In genomic region chr20:33811763-33812672, GRCh38 we compare ENCODE assay signal across 8 cellular contexts. TPM values are rescaled to one million over a fixed set of nuclear protein-coding genes. Genes with fewer than 3 reads are reported as not detected.
DNase-seq lines count a peak whose midpoint lies in the region; ATAC-seq and TF ChIP-seq lines count a peak whose summit lies in the region.

No MANE protein-coding gene starts in this region.

- peak overlapping the region; percentile 85 for H3K4me3 ChIP-seq in endodermal cell (ENCODE audit: low read length)
- H3K4me3 ChIP-seq in mononuclear cell (ENCODE audit: low read length), result peak overlapping the region; percentile 97

- H3K27me3 ChIP-seq in endodermal cell (ENCODE audit: control insufficient read depth, insufficient read depth, low read length, poor library complexity, severe bottlenecking), result no peaks in the 10 kb centered on the region
- no peaks in the 10 kb centered on the region for H3K27me3 ChIP-seq in mononuclear cell (ENCODE audit: insufficient read depth, low read length)

- H3K27me3 Mint-ChIP-seq in endodermal cell (ENCODE audit: insufficient read depth), result no peaks in the 10 kb centered on the region
- no peaks in the 10 kb centered on the region for H3K27me3 Mint-ChIP-seq in stimulated activated naive CD8-positive, alpha-beta T cell treated with anti-CD3 and anti-CD28 coated beads, Interleukin-15, Interleukin-2, amounts not matched to agents 100 ng/mL and 50 ng/mL, for 24 hours

- WGBS in endodermal cell (ENCODE audit: insufficient coverage in 1 of 2, insufficient read length in 1 of 2), 2 experiments, result 3 to 5% methylated on average over 25 of the region's 25 CpGs

- no peak for TF ChIP-seq CTCF in endodermal cell (conservative IDR thresholded peaks at IDR 0.05)

- H3K4me1 Mint-ChIP-seq in endodermal cell, result peaks cover 30% of the 10 kb centered on the region
- H3K4me1 Mint-ChIP-seq in stimulated activated naive CD8-positive, alpha-beta T cell treated with anti-CD3 and anti-CD28 coated beads, Interleukin-15, Interleukin-2, amounts not matched to agents 100 ng/mL and 50 ng/mL, for 24 hours (ENCODE audit: low read depth), result peaks cover 57% of the 10 kb centered on the region

- H3K9me3 ChIP-seq in endodermal cell (ENCODE audit: control insufficient read depth, low read length) (no peaks in the 10 kb centered on the region), mononuclear cell (ENCODE audit: low read depth, low read length) (no peaks in the 10 kb centered on the region)

- H3K4me3 Mint-ChIP-seq in endodermal cell, result peak overlapping the region; percentile 97
- peak overlapping the region; percentile 96 for H3K4me3 Mint-ChIP-seq in stimulated activated naive CD8-positive, alpha-beta T cell treated with anti-CD3 and anti-CD28 coated beads, Interleukin-15, Interleukin-2, amounts not matched to agents 100 ng/mL and 50 ng/mL, for 24 hours

- H3K36me3 Mint-ChIP-seq in endodermal cell (ENCODE audit: low read depth), result peaks cover 15% of the 10 kb centered on the region
- H3K36me3 Mint-ChIP-seq in stimulated activated naive CD8-positive, alpha-beta T cell treated with anti-CD3 and anti-CD28 coated beads, Interleukin-15, Interleukin-2, amounts not matched to agents 100 ng/mL and 50 ng/mL, for 24 hours (ENCODE audit: low read depth), result peaks cover 42% of the 10 kb centered on the region

- peak overlapping the region; percentile 33 for H3K27ac ChIP-seq in endodermal cell (ENCODE audit: low read depth, low read length)

- ATAC-seq in HG03378 (IDR thresholded peaks at IDR 0.05; ENCODE audit: unreplicated experiment), result no peak

- peak; percentile 41 for DNase-seq in activated naive CD4-positive, alpha-beta T cell treated with Interleukin-2 at 50 U/mL for 16 hours
- DNase-seq in activated naive CD4-positive, alpha-beta T cell treated with anti-CD3 and anti-CD28 coated beads, Interleukin-2, amount 50 U/mL, for 16 hours, result no peak
- DNase-seq in LHCN-M2 (ENCODE audit: low read depth) (peak; percentile 81), endodermal cell (peak; percentile 72)
- DNase-seq in activated CD4-positive, alpha-beta T cell treated with anti-CD3 and anti-CD28 coated beads for 48 hours, result peak; percentile 57

- H3K9ac ChIP-seq in endodermal cell (ENCODE audit: extremely low read depth, low read length, poor library complexity, severe bottlenecking), result peak overlapping the region; percentile 81

- peak overlapping the region; percentile 93 for H3K27ac Mint-ChIP-seq in endodermal cell
- peak overlapping the region; percentile 100 for H3K27ac Mint-ChIP-seq in stimulated activated naive CD8-positive, alpha-beta T cell treated with anti-CD3 and anti-CD28 coated beads, Interleukin-15, Interleukin-2, amounts not matched to agents 100 ng/mL and 50 ng/mL, for 24 hours

- H3K36me3 ChIP-seq in endodermal cell (ENCODE audit: control insufficient read depth, insufficient read depth, low read length), result peaks cover 11% of the 10 kb centered on the region

- H3K9me3 Mint-ChIP-seq in endodermal cell, result no peaks in the 10 kb centered on the region
- H3K9me3 Mint-ChIP-seq in stimulated activated naive CD8-positive, alpha-beta T cell treated with anti-CD3 and anti-CD28 coated beads, Interleukin-15, Interleukin-2, amounts not matched to agents 100 ng/mL and 50 ng/mL, for 24 hours, result no peaks in the 10 kb centered on the region

- peaks cover 6% of the 10 kb centered on the region for H3K4me1 ChIP-seq in endodermal cell (ENCODE audit: control insufficient read depth, insufficient read depth, low read length)
- peaks cover 56% of the 10 kb centered on the region for H3K4me1 ChIP-seq in mononuclear cell (ENCODE audit: insufficient read depth, low read length)

RNA-seq across cellular contexts. Expression of gene CHMP4B, which starts 0.9 kb away (rescaled TPM):
- 41.9 and 52.2 TPM in 2 replicates for total RNA-seq in LHCN-M2 (2014; rRNA removed)
- polyA plus RNA-seq in LHCN-M2 (2012), result 104 TPM
- 100 to 1,000 TPM in 1 of 2 donors, 10 to 100 TPM in 1; 81.5 to 116 TPM for total RNA-seq in endodermal cell
- polyA plus RNA-seq in endodermal cell (2013, experiment 1 of 2), result 74.7 TPM
- polyA plus RNA-seq in endodermal cell (2013, experiment 2 of 2), result 71.3 TPM
- 67.0 TPM for total RNA-seq in mononuclear cell
